1 cellular context compared by ENCODE assay signal in genomic region chrX:120549483-120550452, GRCh38.
TF ChIP-seq lines count a peak whose summit lies in the region.

No MANE protein-coding gene starts in this region.

TF ChIP-seq in HCT116, 20 proteins besides CTCF, POLR2A, EP300 and RAD21 (continued from another document):
- TF ChIP-seq POLR2AphosphoS5 (IDR thresholded peaks at IDR 0.05; ENCODE audit: low read depth, low read length), result peak; percentile 19; the same call in 1 of the 2 replicates
